In the genomic region with DNA sequence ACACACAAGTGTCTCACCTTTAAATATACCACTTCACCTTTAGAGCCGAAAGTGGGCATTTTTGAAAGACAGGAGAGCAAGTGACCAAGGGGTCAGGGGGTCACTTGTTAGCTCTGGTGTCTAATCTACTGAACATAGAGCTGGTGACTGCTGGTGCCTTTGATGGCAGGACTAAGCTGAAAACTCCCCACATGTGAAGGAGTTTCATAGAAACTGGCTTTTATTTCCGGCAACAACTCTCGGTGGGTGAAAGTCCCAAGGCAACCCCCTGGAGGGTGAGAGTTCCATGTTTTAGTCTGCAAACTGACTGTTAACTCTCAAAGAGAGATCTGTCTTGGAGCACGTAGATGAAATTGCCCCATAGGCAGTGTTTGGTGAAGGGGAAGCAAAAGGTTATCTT, we compare ENCODE assay signal across 36 cellular contexts.
DNase-seq lines count a peak whose midpoint lies in the region; ATAC-seq, FAIRE-seq and TF ChIP-seq lines count a peak whose summit lies in the region.
"Had no signal": no experiment of that assay in that cellular context is flagged by ENCODE, and none has a peak within 500 bp of the region (broad histone marks: within the 10 kb centered on the region; RNA-seq: fewer than 3 reads in every experiment).

No MANE protein-coding gene starts in this region.

- POLR2A ChIA-PET in GM12878 (lab: Charles Lee): interaction anchor here (0.5 to 3.9 kb wide), 5 partner anchors 8 to 98 kb away, joined by 3 to 16 read pairs (median 3); no protein-coding TSS in a partner anchor

- no peaks in the 10 kb centered on the region for H3K79me2 ChIP-seq in GM12878 (ENCODE audit: control insufficient read depth, insufficient read depth, low read length)

- TF ChIP-seq RAD21 in GM12878 (IDR thresholded peaks at IDR 0.05; ENCODE audit: insufficient read depth, low read depth, low read length): no peak

- TF ChIP-seq EP300 in GM12878 (IDR thresholded peaks at IDR 0.05; ENCODE audit: borderline replicate concordance in 1 of 2, control insufficient read depth in 1 of 2, low read depth in 2 of 2, low read length in 2 of 2): peak in 1 of 2 experiments; percentile 45; a peak in 1 of 4 replicates

- no peaks in the 10 kb centered on the region for H3K4me1 ChIP-seq in GM12878 (ENCODE audit: control insufficient read depth, insufficient read depth, low read length)
- H3K4me1 ChIP-seq: Caco-2, heart left ventricle, neural progenitor cell, pancreas, Peyer's patch, upper lobe of left lung had no signal

- no peak for FAIRE-seq in GM12878 (lab: Jason Lieb, UNC)
- FAIRE-seq: H54, kidney, pancreas had no signal

- H3K9ac ChIP-seq in GM12878 (ENCODE audit: control insufficient read depth, insufficient read depth, low read length): no peak overlapping the region
- H3K9ac ChIP-seq: neural progenitor cell had no signal

- no peaks in the 10 kb centered on the region for H3K9me3 ChIP-seq in GM12878 (replicated peaks; ENCODE audit: control insufficient read depth, insufficient read depth, low read length)
- H3K9me3 ChIP-seq: Caco-2, heart left ventricle, pancreas, upper lobe of left lung had no signal

- ATAC-seq in GM18867 (IDR thresholded peaks at IDR 0.05; ENCODE audit: unreplicated experiment) (peak; percentile 71), HG02588 (IDR thresholded peaks at IDR 0.05; ENCODE audit: unreplicated experiment) (peak; percentile 85), HG03442 (IDR thresholded peaks at IDR 0.05; ENCODE audit: unreplicated experiment) (peak; percentile 66), GM12878 (peak; percentile 94)
- ATAC-seq: activated CD8-positive, alpha-beta T cell treated with anti-CD3 and anti-CD28 coated beads, Interleukin-2, amount 10 ng/mL, durations not matched to agents 7 days and 5 days; activated T-helper 17 cell treated with anti-CD3 and anti-CD28 coated beads, Interleukin-2, amount 50 U/mL, for 72 hours; esophagus mucosa; heart left ventricle; left ventricle myocardium superior; pancreas; stimulated activated naive B cell treated with anti-CD40 and anti-IgM and Interleukin-4, amounts not matched to agents 10 μg/mL and 1 μg/mL and 100 μg/mL, for 72 hours had no signal

- no peak overlapping the region for H3K27ac ChIP-seq in GM12878 (ENCODE audit: control insufficient read depth, insufficient read depth)
- H3K27ac ChIP-seq: heart left ventricle, HL-60, neural progenitor cell, pancreas, Peyer's patch, skin epidermis, upper lobe of left lung, VCaP had no signal

- WGBS in GM12878 (ENCODE audit: insufficient coverage, insufficient replicate concordance, low lambda C conversion rate, missing lambda C conversion rate): 6% methylated on average over 4 of the region's 4 CpGs

- intact Hi-C loops in GM12878 (cut with micrococcal nuclease; ENCODE audit: unreplicated experiment): no loop called here

- in situ Hi-C loops in GM12878 (cut with MboI): no loop called here

- H3K27me3 ChIP-seq in GM12878 (replicated peaks in 1 of 2; ENCODE audit: control insufficient read depth in 2 of 2, insufficient read depth in 2 of 2, low read length in 1 of 2): no peaks in the 10 kb centered on the region
- H3K27me3 ChIP-seq: heart left ventricle, neural progenitor cell, pancreas, Peyer's patch, upper lobe of left lung had no signal

- TF ChIP-seq POLR2A in GM12878 (IDR thresholded peaks at IDR 0.05; ENCODE audit: low read depth, low read length): no peak

- no TSS peak for BruUV-seq in GM12878 (replicated peaks; lab: Mats Ljungman, UMichigan)

- CTCF ChIA-PET in GM12878 (lab: Yijun Ruan, JAX): interaction anchor here (0.7 to 1.0 kb wide), 5 partner anchors 10 to 180 kb away, joined by 3 to 4 read pairs (median 3); no protein-coding TSS in a partner anchor

- SMC1A ChIA-PET in GM12878 (lab: Charles Lee; ENCODE audit: uncharacterized antibody, unreplicated experiment): interaction anchor here (0.6 to 3.7 kb wide), 16 partner anchors 9 to 1003 kb away, joined by 3 to 14 read pairs (median 4); no protein-coding TSS in a partner anchor

- RAD21 ChIA-PET in GM12878 (lab: Charles Lee; ENCODE audit: unreplicated experiment): interaction anchor here (0.9 to 3.0 kb wide), 10 partner anchors 8 to 834 kb away, joined by 3 to 19 read pairs (median 4); no protein-coding TSS in a partner anchor

- H2AFZ ChIP-seq in GM12878 (ENCODE audit: control insufficient read depth, low read depth, low read length): no peak overlapping the region
- H2AFZ ChIP-seq: neural progenitor cell had no signal

- no peaks in the 10 kb centered on the region for H3K36me3 ChIP-seq in GM12878 (ENCODE audit: control insufficient read depth in 2 of 2, insufficient read depth in 2 of 2, low read length in 1 of 2)
- H3K36me3 ChIP-seq: heart left ventricle, neural progenitor cell, pancreas, Peyer's patch, upper lobe of left lung had no signal

- H3K4me2 ChIP-seq in GM12878 (ENCODE audit: control insufficient read depth, insufficient read depth): no peak overlapping the region
- H3K4me2 ChIP-seq: neural progenitor cell had no signal

- no peaks in the 10 kb centered on the region for H4K20me1 ChIP-seq in GM12878 (ENCODE audit: control insufficient read depth, insufficient read depth)

- H3K4me3 ChIP-seq in GM12878: no peak overlapping the region
- H3K4me3 ChIP-seq: heart left ventricle, neural progenitor cell, pancreas, Peyer's patch, skin epidermis, upper lobe of left lung had no signal

- no peak for TF ChIP-seq CTCF in GM12878 (IDR thresholded peaks at IDR 0.05 in 2 of 3, conservative IDR thresholded peaks at IDR 0.05 in 1 of 3; ENCODE audit: control insufficient read depth in 2 of 3, extremely low read depth in 1 of 3, insufficient read depth in 1 of 3, low read depth in 3 of 3, low read length in 3 of 3)

- DNase-seq in GM12878 (ENCODE audit: low read depth, low spot score): peak; percentile 48
- DNase-seq in 8988T: no peak
- no peak for DNase-seq in DMS 273 treated with DMSO at 0.1 percent for 48 hours (lab: John Stamatoyannopoulos, UW)
- DNase-seq in glomerular visceral epithelial cell (ENCODE audit: extremely low spot score): no peak
- DNase-seq: activated CD4-positive, alpha-beta T cell treated with anti-CD3 and anti-CD28 coated beads for 4 hours; activated CD8-positive, alpha-beta T cell treated with anti-CD3 and anti-CD28 coated beads, Interleukin-2, amount 10 ng/mL, durations not matched to agents 7 days and 5 days; activated naive CD4-positive, alpha-beta T cell treated with anti-CD3 and anti-CD28 coated beads, Interleukin-2, amount 10 ng/mL, durations not matched to agents 7 days and 5 days; C1 segment of cervical spinal cord; Caco-2; dermis blood vessel endothelial cell; DMS79; endodermal cell; GDM1; heart left ventricle; kidney; left ventricle myocardium superior; NCI-H2029 treated with DMSO at 0.1 percent for 48 hours; NCI-H226; NCI-H526 treated with DMSO at 0.1 percent for 48 hours; pancreas; Peyer's patch; retina; SIG-M5; stimulated activated naive B cell treated with anti-CD40 and anti-IgM and Interleukin-4, amounts not matched to agents 10 μg/mL and 1 μg/mL and 100 μg/mL, for 72 hours; substantia nigra; upper lobe of left lung had no signal

TF ChIP-seq in GM12878, 131 proteins besides CTCF, POLR2A, EP300 and RAD21 (continues in another document):
- peak; percentile 20; the same call in 1 of the 2 replicates for TF ChIP-seq MXI1 (IDR thresholded peaks at IDR 0.05; ENCODE audit: low read depth, low read length)
- peak; percentile 42 for TF ChIP-seq ATF7 (IDR thresholded peaks at IDR 0.05; ENCODE audit: low read depth)
- TF ChIP-seq ESRRA (IDR thresholded peaks at IDR 0.05; ENCODE audit: low read length): no peak
- no peak; the same call in 1 of the 2 replicates for TF ChIP-seq GATAD2B (conservative IDR thresholded peaks at IDR 0.05; ENCODE audit: low read depth)
- peak; percentile 22; the same call in 1 of the 2 replicates for TF ChIP-seq EED (IDR thresholded peaks at IDR 0.05; ENCODE audit: low read depth)
- peak; percentile 78 for TF ChIP-seq MEF2B (IDR thresholded peaks at IDR 0.05; ENCODE audit: partially characterized antibody, poor library complexity, severe bottlenecking)
- TF ChIP-seq MTA2 (IDR thresholded peaks at IDR 0.05; ENCODE audit: low read depth): peak; percentile 53; the same call in 1 of the 2 replicates
- TF ChIP-seq, protein P1, sequence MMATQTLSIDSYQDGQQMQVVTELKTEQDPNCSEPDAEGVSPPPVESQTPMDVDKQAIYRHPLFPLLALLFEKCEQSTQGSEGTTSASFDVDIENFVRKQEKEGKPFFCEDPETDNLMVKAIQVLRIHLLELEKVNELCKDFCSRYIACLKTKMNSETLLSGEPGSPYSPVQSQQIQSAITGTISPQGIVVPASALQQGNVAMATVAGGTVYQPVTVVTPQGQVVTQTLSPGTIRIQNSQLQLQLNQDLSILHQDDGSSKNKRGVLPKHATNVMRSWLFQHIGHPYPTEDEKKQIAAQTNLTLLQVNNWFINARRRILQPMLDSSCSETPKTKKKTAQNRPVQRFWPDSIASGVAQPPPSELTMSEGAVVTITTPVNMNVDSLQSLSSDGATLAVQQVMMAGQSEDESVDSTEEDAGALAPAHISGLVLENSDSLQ (IDR thresholded peaks at IDR 0.05): peak; percentile 35; the same call in 1 of the 2 replicates
- peak; percentile 64 to 70; a peak in 3 of 4 replicates for TF ChIP-seq IKZF2 (IDR thresholded peaks at IDR 0.05)
- TF ChIP-seq BHLHE40 (IDR thresholded peaks at IDR 0.05; ENCODE audit: borderline replicate concordance in 1 of 2, low read depth in 2 of 2, low read length in 1 of 2): peak in 1 of 2 experiments; percentile 45; a peak in 1 of 4 replicates
- TF ChIP-seq, protein P2, sequence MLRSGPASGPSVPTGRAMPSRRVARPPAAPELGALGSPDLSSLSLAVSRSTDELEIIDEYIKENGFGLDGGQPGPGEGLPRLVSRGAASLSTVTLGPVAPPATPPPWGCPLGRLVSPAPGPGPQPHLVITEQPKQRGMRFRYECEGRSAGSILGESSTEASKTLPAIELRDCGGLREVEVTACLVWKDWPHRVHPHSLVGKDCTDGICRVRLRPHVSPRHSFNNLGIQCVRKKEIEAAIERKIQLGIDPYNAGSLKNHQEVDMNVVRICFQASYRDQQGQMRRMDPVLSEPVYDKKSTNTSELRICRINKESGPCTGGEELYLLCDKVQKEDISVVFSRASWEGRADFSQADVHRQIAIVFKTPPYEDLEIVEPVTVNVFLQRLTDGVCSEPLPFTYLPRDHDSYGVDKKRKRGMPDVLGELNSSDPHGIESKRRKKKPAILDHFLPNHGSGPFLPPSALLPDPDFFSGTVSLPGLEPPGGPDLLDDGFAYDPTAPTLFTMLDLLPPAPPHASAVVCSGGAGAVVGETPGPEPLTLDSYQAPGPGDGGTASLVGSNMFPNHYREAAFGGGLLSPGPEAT (IDR thresholded peaks at IDR 0.05; ENCODE audit: low read depth): peak; percentile 87
- TF ChIP-seq KAT2A (conservative IDR thresholded peaks at IDR 0.05; ENCODE audit: control insufficient read depth, low read depth, low read length): no peak
- 0 out of 2 replicates have a peak, but pooled peaks have one; percentile 17 for TF ChIP-seq NBN (IDR thresholded peaks at IDR 0.05)
- peak; percentile 73; the same call in 1 of the 2 replicates for TF ChIP-seq TBL1XR1 (IDR thresholded peaks at IDR 0.05; ENCODE audit: low read depth, low read length)
- TF ChIP-seq DPF2 (IDR thresholded peaks at IDR 0.05): 0 out of 2 replicates have a peak, but pooled peaks have one; percentile 22
- TF ChIP-seq IKZF1 (conservative IDR thresholded peaks at IDR 0.05): peak; percentile 73
